In the genomic region with DNA sequence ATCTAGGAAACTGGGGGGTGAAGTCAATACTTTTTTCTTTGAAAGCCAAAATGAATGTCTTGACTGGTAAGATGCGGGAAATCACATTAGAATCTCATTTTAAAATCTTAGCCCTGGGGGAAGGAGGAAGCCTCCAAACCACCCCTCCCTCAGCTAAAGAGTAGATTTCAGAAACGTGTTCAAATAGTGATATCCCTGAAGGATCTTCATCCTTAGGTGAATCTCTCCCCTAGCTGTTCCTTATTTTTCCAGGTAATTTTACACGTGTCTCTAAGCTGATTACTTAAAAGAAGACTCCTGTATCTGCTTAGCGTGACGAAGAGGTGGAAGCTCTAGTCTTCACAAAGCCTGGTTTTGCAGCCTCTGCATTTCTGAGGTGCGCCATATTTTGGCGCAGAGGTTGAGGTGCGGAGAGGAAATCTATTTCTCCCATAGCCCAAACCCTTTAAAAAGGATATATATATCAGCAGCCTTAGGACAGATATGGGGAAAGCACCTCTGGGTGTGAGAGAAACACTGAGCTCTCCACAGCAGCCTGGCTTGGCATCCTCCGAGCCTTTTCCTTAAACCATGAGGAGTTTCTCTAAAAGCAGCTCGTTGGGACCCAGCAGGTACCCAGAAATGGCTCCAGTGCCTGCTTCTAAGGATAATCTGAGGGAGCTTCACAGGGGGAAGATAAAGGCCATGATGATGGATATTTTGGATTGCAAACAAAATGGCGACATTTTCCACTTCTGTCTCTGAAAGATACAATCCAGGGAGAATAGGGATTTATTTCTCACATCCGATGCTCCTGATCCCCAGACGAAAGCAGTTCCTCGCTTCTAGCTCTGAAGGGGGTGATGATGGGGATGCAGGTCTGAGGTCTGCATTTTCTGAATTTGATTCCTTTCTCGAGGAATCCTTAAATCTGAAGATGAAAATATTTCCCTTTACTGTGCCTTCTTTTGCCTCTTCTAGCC, we compare ENCODE assay signal across 15 cellular contexts. TPM values are rescaled to one million over a fixed set of nuclear protein-coding genes. Genes with fewer than 3 reads are reported as not detected.
DNase-seq lines count a peak whose midpoint lies in the region; ATAC-seq and TF ChIP-seq lines count a peak whose summit lies in the region.
"Had no signal": no experiment of that assay in that cellular context is flagged by ENCODE, and none has a peak within 500 bp of the region (broad histone marks: within the 10 kb centered on the region; RNA-seq: fewer than 3 reads in every experiment).

No MANE protein-coding gene starts in this region.

- TF ChIP-seq EP300 in stomach (IDR thresholded peaks at IDR 0.05), result no peak

- peak overlapping the region; percentile 79 for H2BK20ac ChIP-seq in IMR-90 (ENCODE audit: low read depth, low read length)

- no peak for TF ChIP-seq RAD21 in IMR-90 (IDR thresholded peaks at IDR 0.05; ENCODE audit: low read length)

- H2AK5ac ChIP-seq in IMR-90 (ENCODE audit: low read depth, low read length), result 0 out of 2 replicates have a peak overlapping the region, but pooled peaks have one; percentile 0

- H3K56ac ChIP-seq in IMR-90 (ENCODE audit: extremely low read depth, insufficient read depth, low read length), result peak overlapping the region; percentile 89

- peak overlapping the region; percentile 93 for H3K14ac ChIP-seq in IMR-90 (replicated peaks; ENCODE audit: low read depth, low read length)

- H4K20me1 ChIP-seq in IMR-90 (ENCODE audit: insufficient read depth, low read length), result peaks cover 5% of the 10 kb centered on the region; the same call in 1 of the 2 replicates

- H2BK5ac ChIP-seq in IMR-90 (ENCODE audit: low read depth, low read length, poor library complexity, severe bottlenecking), result peak overlapping the region; percentile 95

- TF ChIP-seq CTCF in IMR-90 (conservative IDR thresholded peaks at IDR 0.05; ENCODE audit: low read depth, low read length) (no peak), stomach (IDR thresholded peaks at IDR 0.05) (no peak)

- H2AK9ac ChIP-seq in IMR-90 (replicated peaks; ENCODE audit: low read depth, low read length, poor library complexity), result peak overlapping the region; percentile 26

- H3K79me1 ChIP-seq in IMR-90 (ENCODE audit: low read depth in 1 of 2, low read length in 2 of 2), result peaks cover 0 to 31% of the 10 kb centered on the region in 2 experiments; a peak in 2 of 4 replicates

- H3K27me3 ChIP-seq in IMR-90 (ENCODE audit: control insufficient read depth, insufficient read depth, low read length) (no peaks in the 10 kb centered on the region), ectodermal cell (ENCODE audit: control insufficient read depth, insufficient read depth, low read length, poor library complexity, severe bottlenecking) (peaks cover 100% of the 10 kb centered on the region), stomach (peaks cover 6 to 98% (median 60%) of the 10 kb centered on the region in 3 donors)

- H3K9ac ChIP-seq in IMR-90 (ENCODE audit: low read depth, low read length), result peak overlapping the region; percentile 85

- peak overlapping the region; percentile 82 for H3K4ac ChIP-seq in IMR-90 (ENCODE audit: low read depth, low read length)

- H3K23ac ChIP-seq in IMR-90 (ENCODE audit: low read depth, low read length), result peak overlapping the region; percentile 99

- H3K36me3 ChIP-seq in IMR-90 (ENCODE audit: control insufficient read depth, insufficient read depth, low read length), result peaks cover 15% of the 10 kb centered on the region; the same call in 1 of the 2 replicates
- no peaks in the 10 kb centered on the region for H3K36me3 ChIP-seq in ectodermal cell (ENCODE audit: control insufficient read depth, insufficient read depth, low read length)
- no peaks in the 10 kb centered on the region for H3K36me3 ChIP-seq in stomach

- TF ChIP-seq POLR2A in IMR-90 (IDR thresholded peaks at IDR 0.05; ENCODE audit: low read depth, low read length), result 0 out of 2 replicates have a peak, but pooled peaks have one; percentile 3
- TF ChIP-seq POLR2A in stomach (IDR thresholded peaks at IDR 0.05), result no peak

- BruUV-seq in IMR-90 (replicated peaks; lab: Mats Ljungman, UMichigan), result no TSS peak

- dilution Hi-C loops in IMR-90 (cut with HindIII; ENCODE audit: low sequenced_read_pairs, unreplicated experiment), result no loop called here

- no peak for ATAC-seq in IMR-90 (ENCODE audit: low read depth)
- ATAC-seq in HG03457 (IDR thresholded peaks at IDR 0.05; ENCODE audit: unreplicated experiment), result no peak
- ATAC-seq: activated naive CD8-positive, alpha-beta T cell treated with anti-CD3 and anti-CD28 coated beads, Interleukin-2, amount 50 U/mL, for 24 hours; activated T-cell treated with anti-CD3 and anti-CD28 coated beads, Interleukin-2, amount 50 U/mL, for 72 hours had no signal

- H3K27ac ChIP-seq in IMR-90 (ENCODE audit: insufficient read depth, low read length) (peak overlapping the region; percentile 96), ectodermal cell (ENCODE audit: insufficient read depth, low read depth, low read length, poor library complexity, severe bottlenecking) (peak overlapping the region; percentile 3), stomach (peak overlapping the region; percentile 42 to 99 (median 94))

- DNase-seq in IMR-90 (peak; percentile 45), medulla oblongata (ENCODE audit: extremely low spot score) (peak; percentile 34), stomach (no peak), GF-D8 (lab: John Stamatoyannopoulos, UW) (no peak), SHP77 (lab: John Stamatoyannopoulos, UW) (no peak)
- no peak for DNase-seq in activated CD4-positive, alpha-beta T cell treated with anti-CD3 and anti-CD28 coated beads for 4 hours
- DNase-seq: activated naive CD8-positive, alpha-beta T cell treated with anti-CD3 and anti-CD28 coated beads, Interleukin-2, amount 50 U/mL, for 24 hours; activated T-cell treated with anti-CD3 and anti-CD28 coated beads, Interleukin-2, amount 50 U/mL, for 72 hours; Caco-2; NCI-H1048; stimulated activated CD4-positive, alpha-beta T cell treated with anti-CD3 and anti-CD28 coated beads, Interleukin-4, amount 100 ng/mL, for 1 hour; T1000 had no signal

- H3K18ac ChIP-seq in IMR-90 (ENCODE audit: low read depth, low read length), result peak overlapping the region; percentile 89

- H3K9me1 ChIP-seq in IMR-90 (ENCODE audit: insufficient read depth, low read length), result peaks cover 9% of the 10 kb centered on the region; the same call in 1 of the 2 replicates

- CTCF ChIA-PET in IMR-90 (lab: Yijun Ruan, JAX), result interaction anchor here (0.7 to 1.7 kb wide), 3 partner anchors 10 to 248 kb away, joined by 3 to 5 read pairs (median 3); no protein-coding TSS in a partner anchor

- H3K4me2 ChIP-seq in IMR-90 (ENCODE audit: low read depth, low read length), result peak overlapping the region; percentile 49

- H3K4me1 ChIP-seq in IMR-90 (ENCODE audit: control insufficient read depth, insufficient read depth, low read length) (peaks cover 51% of the 10 kb centered on the region), ectodermal cell (ENCODE audit: control insufficient read depth, insufficient read depth, low read length) (no peaks in the 10 kb centered on the region), stomach (peaks cover 6 to 50% (median 19%) of the 10 kb centered on the region in 4 donors)

- H4K5ac ChIP-seq in IMR-90 (ENCODE audit: low read depth, low read length), result peak overlapping the region; percentile 80

- H4K8ac ChIP-seq in IMR-90 (ENCODE audit: low read depth in 2 of 2, low read length in 2 of 2), result peak overlapping the region; percentile 88 to 89

- peak overlapping the region; percentile 89 for H2BK120ac ChIP-seq in IMR-90 (ENCODE audit: low read depth, low read length)

- H4K91ac ChIP-seq in IMR-90 (ENCODE audit: insufficient read depth, low read depth, low read length), result peak overlapping the region; percentile 95

- peak overlapping the region; percentile 53 for H2AFZ ChIP-seq in IMR-90 (replicated peaks; ENCODE audit: low read length, poor library complexity)

- no CpG with 5 or more reads among the region's 15 CpGs for WGBS in IMR-90 (ENCODE audit: extremely low coverage in 2 of 2, insufficient read length in 1 of 2), 2 experiments
- 8 to 10% methylated on average over 11 to 15 of the region's 15 CpGs for WGBS in ectodermal cell, 2 experiments
- 57 to 78% (median 72%) methylated on average over 15 of the region's 15 CpGs for WGBS in stomach, 5 donors

- POLR2A ChIA-PET in IMR-90 (lab: Charles Lee; ENCODE audit: unreplicated experiment), result interaction anchor here (0.5 to 1.3 kb wide), 5 partner anchors 9 to 77 kb away, joined by 3 to 5 read pairs (median 3); no protein-coding TSS in a partner anchor

- H3K4me3 ChIP-seq in IMR-90 (ENCODE audit: insufficient read depth, low read depth, low read length), result no peak overlapping the region
- peak overlapping the region; percentile 23 for H3K4me3 ChIP-seq in ectodermal cell (ENCODE audit: insufficient read depth, low read depth, low read length)
- H3K4me3 ChIP-seq in stomach, result peak overlapping the region in 3 of 4 donors; percentile 39 to 46 (median 42)
- H3K4me3 ChIP-seq: mucosa of descending colon had no signal

- intact Hi-C loops in IMR-90 (cut with micrococcal nuclease), result no loop called here
- intact Hi-C loops in stomach (cut with DNase I; ENCODE audit: low total_unique reads), result no loop called here

- in situ Hi-C loops in IMR-90 (cut with MboI; ENCODE audit: low sequenced_read_pairs), result loop anchor here (10.0 kb wide), 1 partner anchor 911 kb away; no protein-coding TSS in a partner anchor

- H2BK15ac ChIP-seq in IMR-90 (ENCODE audit: low read depth, low read length), result peak overlapping the region; percentile 75; the same call in 1 of the 3 replicates

- H3K9me3 ChIP-seq in IMR-90 (ENCODE audit: control insufficient read depth, insufficient read depth, low read length) (no peaks in the 10 kb centered on the region), ectodermal cell (ENCODE audit: control insufficient read depth, low read length) (no peaks in the 10 kb centered on the region), stomach (peaks cover 0 to 4% (median 0%) of the 10 kb centered on the region in 4 donors)
- H3K9me3 ChIP-seq: Caco-2, mucosa of descending colon had no signal

RNA-seq across cellular contexts. Expression of gene HOXA2, which starts 3.0 kb away (rescaled TPM):
- total RNA-seq in IMR-90 (2012; rRNA removed), result 1.6 and 1.7 TPM in 2 replicates
- polyA plus RNA-seq in IMR-90 (2012; rRNA removed), result 2.4 and 3.9 TPM in 2 replicates
- polyA plus RNA-seq in IMR-90 (2012; cell fraction: cytosol; rRNA removed), result 0.93 and 1.8 TPM in 2 replicates
- 5.2 and 14.9 TPM in 2 replicates for polyA plus RNA-seq in IMR-90 (2012; cell fraction: nucleus; rRNA removed; ENCODE audit: low replicate concordance)
- polyA plus RNA-seq in ectodermal cell (2013, experiment 1 of 4), result 11.3 TPM
- 6.1 TPM for polyA plus RNA-seq in ectodermal cell (2013, experiment 2 of 4)
- polyA plus RNA-seq in ectodermal cell (2013, experiment 3 of 4), result 14.3 TPM
- polyA plus RNA-seq in ectodermal cell (2013, experiment 4 of 4), result 17.5 TPM
- 1 to 10 TPM in 3 of 5 donors, under 1 TPM in 1, not detected in 1; 0.89 to 2.3 (median 1.1) TPM for total RNA-seq in stomach
- polyA plus RNA-seq in stomach, result 1 to 10 TPM; 1.1 to 3.7 (median 1.2) TPM
- total RNA-seq: activated T-cell treated with anti-CD3 and anti-CD28 coated beads, Interleukin-2, amount 50 U/mL, for 72 hours had no signal

RNA-seq across cellular contexts. Expression of gene HOXA1, which starts 9.6 kb away (rescaled TPM):
- total RNA-seq in IMR-90 (2012; rRNA removed) (0.54 and 0.83 TPM in 2 replicates), stomach (under 1 TPM in 1 of 5 donors, not detected in 4; 0.55 TPM)
- polyA plus RNA-seq in IMR-90 (2012; rRNA removed) (1.7 and 1.8 TPM in 2 replicates), stomach (1 to 10 TPM in 1 of 3 donors, under 1 TPM in 1, not detected in 1; 0.31 to 1.1 TPM)
- polyA plus RNA-seq in IMR-90 (2012; cell fraction: cytosol; rRNA removed), result 0.34 and 0.97 TPM in 2 replicates
- 1.5 and 1.9 TPM in 2 replicates for polyA plus RNA-seq in IMR-90 (2012; cell fraction: nucleus; rRNA removed; ENCODE audit: low replicate concordance)
- polyA plus RNA-seq in ectodermal cell (2013, experiment 1 of 4), result 2.7 TPM
- polyA plus RNA-seq in ectodermal cell (2013, experiment 2 of 4), result 1.7 TPM
- polyA plus RNA-seq in ectodermal cell (2013, experiment 3 of 4), result 4.2 TPM
- polyA plus RNA-seq in ectodermal cell (2013, experiment 4 of 4), result 2.9 TPM

RNA-seq across cellular contexts. Expression of gene HOXA4, which starts 25.1 kb away (rescaled TPM):
- total RNA-seq in IMR-90 (2012; rRNA removed) (0.36 and 1.1 TPM in 2 replicates), stomach (1 to 10 TPM in 3 of 5 donors, under 1 TPM in 2; 0.55 to 5.8 (median 2.2) TPM)
- polyA plus RNA-seq in IMR-90 (2012; rRNA removed) (7.2 and 8.0 TPM in 2 replicates), stomach (10 to 100 TPM in 1 of 3 donors, 1 to 10 TPM in 2; 4.4 to 17.0 (median 5.9) TPM)
- 4.3 and 5.1 TPM in 2 replicates for polyA plus RNA-seq in IMR-90 (2012; cell fraction: cytosol; rRNA removed)
- polyA plus RNA-seq in IMR-90 (2012; cell fraction: nucleus; rRNA removed; ENCODE audit: low replicate concordance), result 4.5 and 16.6 TPM in 2 replicates
- polyA plus RNA-seq in ectodermal cell (2013, experiment 1 of 4), result not detected
- not detected for polyA plus RNA-seq in ectodermal cell (2013, experiment 2 of 4)
- polyA plus RNA-seq in ectodermal cell (2013, experiment 3 of 4), result not detected
- polyA plus RNA-seq in ectodermal cell (2013, experiment 4 of 4), result not detected

RNA-seq across cellular contexts. Expression of gene HOXA5, which starts 38.0 kb away (rescaled TPM):
- total RNA-seq in IMR-90 (2012; rRNA removed) (19.9 and 23.9 TPM in 2 replicates), stomach (10 to 100 TPM in 3 of 5 donors, 1 to 10 TPM in 2; 2.9 to 53.1 (median 18.2) TPM)
- polyA plus RNA-seq in IMR-90 (2012; rRNA removed) (28.1 and 29.4 TPM in 2 replicates), stomach (10 to 100 TPM in 1 of 3 donors, 1 to 10 TPM in 2; 7.5 to 12.8 (median 7.8) TPM)
- polyA plus RNA-seq in IMR-90 (2012; cell fraction: cytosol; rRNA removed), result 27.6 and 56.3 TPM in 2 replicates
- 34.9 and 41.0 TPM in 2 replicates for polyA plus RNA-seq in IMR-90 (2012; cell fraction: nucleus; rRNA removed; ENCODE audit: low replicate concordance)
- polyA plus RNA-seq in ectodermal cell (2013, experiment 1 of 4), result not detected
- polyA plus RNA-seq in ectodermal cell (2013, experiment 2 of 4), result 0.23 TPM
- polyA plus RNA-seq in ectodermal cell (2013, experiment 3 of 4), result 0.75 TPM
- 1.1 TPM for polyA plus RNA-seq in ectodermal cell (2013, experiment 4 of 4)

RNA-seq across cellular contexts. Expression of gene HOXA6, which starts 42.1 kb away (rescaled TPM):
- total RNA-seq in IMR-90 (2012; rRNA removed) (1.4 and 1.7 TPM in 2 replicates), stomach (10 to 100 TPM in 1 of 5 donors, 1 to 10 TPM in 1, not detected in 3; 3.7 to 12.7 TPM)
- polyA plus RNA-seq in IMR-90 (2012; rRNA removed) (1.8 and 2.1 TPM in 2 replicates), stomach (under 1 TPM in 1 of 3 donors, not detected in 2; 0.81 TPM)
- polyA plus RNA-seq in IMR-90 (2012; cell fraction: cytosol; rRNA removed), result 0.50 and 1.7 TPM in 2 replicates
- polyA plus RNA-seq in IMR-90 (2012; cell fraction: nucleus; rRNA removed; ENCODE audit: low replicate concordance), result 3.9 and 5.3 TPM in 2 replicates
- not detected for polyA plus RNA-seq in ectodermal cell (2013, experiment 1 of 4)
- polyA plus RNA-seq in ectodermal cell (2013, experiment 2 of 4), result not detected
- polyA plus RNA-seq in ectodermal cell (2013, experiment 3 of 4), result 0.27 TPM
- polyA plus RNA-seq in ectodermal cell (2013, experiment 4 of 4), result 0.49 TPM

Comparison
In these comparisons a context has a peak if more than half of its experiments do, and no peak if none do; other contexts are left out.
1. DNase-seq: peak in IMR-90 (single experiment) and medulla oblongata (single experiment); none in stomach (single experiment), GF-D8 (single experiment), activated CD4-positive, alpha-beta T cell treated with anti-CD3 and anti-CD28 coated beads for 4 hours (0 of 2) and SHP77 (0 of 2).
2. H3K27ac ChIP-seq: peak in every context shown above with its lines; median percentile 96 in IMR-90; 94 in stomach; 3 in ectodermal cell.